ENCODE assay signal across 30 cellular contexts in the genomic region with DNA sequence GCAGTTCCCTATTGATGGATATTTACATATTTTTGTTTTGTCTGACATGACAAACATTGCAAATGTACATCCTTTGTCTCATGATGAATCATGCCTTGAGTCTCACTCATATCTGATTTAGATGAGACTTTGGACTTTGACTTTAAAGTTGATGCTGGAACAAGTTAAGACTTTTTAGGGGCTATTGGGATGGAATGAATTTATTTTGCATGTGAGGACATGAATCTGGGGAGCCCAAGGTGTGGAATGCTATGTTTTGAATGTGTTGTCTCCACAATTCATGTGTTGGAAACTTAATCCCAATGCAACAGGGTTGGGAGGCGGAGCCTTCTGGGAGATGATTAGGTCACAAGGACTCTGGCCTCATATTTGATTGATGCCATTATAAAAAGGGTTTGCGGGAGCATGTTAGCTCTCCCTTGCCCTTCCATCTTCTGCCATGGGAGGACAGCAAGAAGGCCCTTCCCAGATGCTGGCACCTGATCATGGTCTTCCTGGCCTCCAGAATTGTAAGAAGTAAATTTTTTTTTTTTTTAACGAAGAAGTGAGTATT.
"Had no signal": no experiment of that assay in that cellular context is flagged by ENCODE, and none has a peak within 500 bp of the region (broad histone marks: within the 10 kb centered on the region; RNA-seq: fewer than 3 reads in every experiment).

No MANE protein-coding gene starts in this region.

- DNase-seq: activated B cell treated with CpG ODN at 0.5 μM for 24 hours; activated CD4-positive, alpha-beta T cell treated with anti-CD3 and anti-CD28 coated beads for 36 hours; activated CD4-positive, alpha-beta T cell treated with anti-CD3 and anti-CD28 coated beads, Interleukin-2, amount 50 U/mL, for 4 hours; activated T-cell treated with anti-CD3 and anti-CD28 coated beads for 4 hours; brain microvascular endothelial cell; central memory CD4-positive, alpha-beta T cell; effector memory CD4-positive, alpha-beta T cell; glutamatergic neuron; hypothalamus; left cardiac atrium; lower lobe of right lung; mesendoderm; naive B cell; occipital lobe; stimulated activated CD4-positive, alpha-beta T cell treated with anti-CD3 and anti-CD28 coated beads, Interleukin-15, amount 100 ng/mL, for 24 hours; stomach; T-helper 17 cell had no signal

- ATAC-seq: activated CD4-positive, alpha-beta T cell treated with anti-CD3 and anti-CD28 coated beads for 36 hours; activated T-helper 17 cell treated with anti-CD3 and anti-CD28 coated beads, Interleukin-2, amount 50 U/mL, for 72 hours; esophagus mucosa; left cardiac atrium; lower lobe of right lung; sciatic nerve; stimulated activated memory B cell treated with anti-CD40 and anti-IgM and Interleukin-4, amounts not matched to agents 10 μg/mL and 1 μg/mL and 100 μg/mL, for 72 hours; T-helper 17 cell had no signal

- H3K4me1 Mint-ChIP-seq: activated B cell treated with CpG ODN at 0.5 μM for 24 hours; activated CD4-positive, alpha-beta T cell treated with anti-CD3 and anti-CD28 coated beads for 36 hours; activated T-helper 17 cell treated with anti-CD3 and anti-CD28 coated beads, Interleukin-2, amount 50 U/mL, for 72 hours; naive B cell; neural crest cell; stimulated activated memory B cell treated with anti-CD40 and anti-IgM and Interleukin-4, amounts not matched to agents 10 μg/mL and 1 μg/mL and 100 μg/mL, for 72 hours; T-helper 17 cell had no signal

- H3K27ac Mint-ChIP-seq: activated B cell treated with CpG ODN at 0.5 μM for 24 hours; activated CD4-positive, alpha-beta T cell treated with anti-CD3 and anti-CD28 coated beads for 36 hours; activated naive CD8-positive, alpha-beta T cell; activated T-helper 17 cell treated with anti-CD3 and anti-CD28 coated beads, Interleukin-2, amount 50 U/mL, for 72 hours; naive B cell; stimulated activated memory B cell treated with anti-CD40 and anti-IgM and Interleukin-4, amounts not matched to agents 10 μg/mL and 1 μg/mL and 100 μg/mL, for 72 hours; T-helper 17 cell had no signal

- H3K9me3 ChIP-seq: adrenal gland, ascending aorta, lower lobe of right lung, suprapubic skin had no signal

- FAIRE-seq: frontal cortex, islet of Langerhans had no signal

- H3K27me3 ChIP-seq: adrenal gland, ascending aorta, brain microvascular endothelial cell, stomach, suprapubic skin, tibial nerve had no signal

- H3K27ac ChIP-seq: adrenal gland, ascending aorta, brain microvascular endothelial cell, lower lobe of right lung, stomach, suprapubic skin, tibial nerve had no signal

- H3K4me3 Mint-ChIP-seq: activated B cell treated with CpG ODN at 0.5 μM for 24 hours; activated CD4-positive, alpha-beta T cell treated with anti-CD3 and anti-CD28 coated beads for 36 hours; activated naive CD8-positive, alpha-beta T cell; activated T-helper 17 cell treated with anti-CD3 and anti-CD28 coated beads, Interleukin-2, amount 50 U/mL, for 72 hours; naive B cell; neural crest cell; stimulated activated memory B cell treated with anti-CD40 and anti-IgM and Interleukin-4, amounts not matched to agents 10 μg/mL and 1 μg/mL and 100 μg/mL, for 72 hours; T-helper 17 cell had no signal

- H3K4me1 ChIP-seq: adrenal gland, ascending aorta, lower lobe of right lung, stomach, suprapubic skin, tibial nerve had no signal

- H3K9me3 Mint-ChIP-seq: activated T-helper 17 cell treated with anti-CD3 and anti-CD28 coated beads, Interleukin-2, amount 50 U/mL, for 72 hours; neural crest cell; stimulated activated memory B cell treated with anti-CD40 and anti-IgM and Interleukin-4, amounts not matched to agents 10 μg/mL and 1 μg/mL and 100 μg/mL, for 72 hours had no signal

- H3K27me3 Mint-ChIP-seq: activated B cell treated with CpG ODN at 0.5 μM for 24 hours; activated CD4-positive, alpha-beta T cell treated with anti-CD3 and anti-CD28 coated beads for 36 hours; activated naive CD8-positive, alpha-beta T cell; activated T-helper 17 cell treated with anti-CD3 and anti-CD28 coated beads, Interleukin-2, amount 50 U/mL, for 72 hours; naive B cell; stimulated activated memory B cell treated with anti-CD40 and anti-IgM and Interleukin-4, amounts not matched to agents 10 μg/mL and 1 μg/mL and 100 μg/mL, for 72 hours; T-helper 17 cell had no signal

- H3K4me3 ChIP-seq: adrenal gland, ascending aorta, lower lobe of right lung, smooth muscle cell, stomach, suprapubic skin, tibial nerve had no signal

- H3K4me2 ChIP-seq: smooth muscle cell had no signal
